21 cellular contexts compared by ENCODE assay signal in genomic region chr11:35912883-35913614, GRCh38.
"Had no signal": no experiment of that assay in that cellular context is flagged by ENCODE, and none has a peak within 500 bp of the region (broad histone marks: within the 10 kb centered on the region; RNA-seq: fewer than 3 reads in every experiment).

No MANE protein-coding gene starts in this region.

- H3K4me3 ChIP-seq: colonic mucosa, lower lobe of right lung, upper lobe of right lung had no signal

- H3K4me1 ChIP-seq: colonic mucosa, lower lobe of right lung had no signal

- H3K27ac Mint-ChIP-seq: activated CD4-positive, alpha-beta T cell treated with anti-CD3 and anti-CD28 coated beads, Interleukin-2, amount 10 ng/mL, durations not matched to agents 24 days and 14 days; activated CD8-positive, alpha-beta T cell treated with anti-CD3 and anti-CD28 coated beads for 36 hours; activated T-helper 17 cell treated with anti-CD3 and anti-CD28 coated beads, Interleukin-2, amount 50 U/mL, for 72 hours; endodermal cell; natural killer cell treated with Interleukin-12 subunit alpha and Interleukin-12 subunit beta and Interleukin-15 and Interleukin-18, amount 100 ng/mL, for 72 hours had no signal

- H3K36me3 Mint-ChIP-seq: natural killer cell treated with Interleukin-12 subunit alpha and Interleukin-12 subunit beta and Interleukin-15 and Interleukin-18, amount 100 ng/mL, for 72 hours had no signal

- H3K9me3 Mint-ChIP-seq: activated CD4-positive, alpha-beta T cell treated with anti-CD3 and anti-CD28 coated beads, Interleukin-2, amount 10 ng/mL, durations not matched to agents 24 days and 14 days; activated CD8-positive, alpha-beta T cell treated with anti-CD3 and anti-CD28 coated beads for 36 hours; activated T-helper 17 cell treated with anti-CD3 and anti-CD28 coated beads, Interleukin-2, amount 50 U/mL, for 72 hours; central memory CD8-positive, alpha-beta T cell; endodermal cell; natural killer cell treated with Interleukin-12 subunit alpha and Interleukin-12 subunit beta and Interleukin-15 and Interleukin-18, amount 100 ng/mL, for 72 hours had no signal

- H3K27ac ChIP-seq: colonic mucosa, lower lobe of right lung, upper lobe of right lung had no signal

- DNase-seq: activated CD4-positive, alpha-beta T cell treated with anti-CD3 and anti-CD28 coated beads, Interleukin-2, amount 10 ng/mL, durations not matched to agents 24 days and 14 days; activated CD4-positive, CD25-positive, alpha-beta regulatory T cell; activated CD8-positive, alpha-beta T cell treated with anti-CD3 and anti-CD28 coated beads for 36 hours; activated naive CD4-positive, alpha-beta T cell treated with Interleukin-2 at 50 U/mL for 16 hours; activated T-cell treated with anti-CD3 and anti-CD28 coated beads, Interleukin-2, amount 50 U/mL, for 1 hour; anterior cingulate cortex; colonic mucosa; foreskin melanocyte; hypothalamus; islet precursor cell; left colon; lower lobe of right lung; nucleus accumbens; retina; stimulated activated naive CD4-positive, alpha-beta T cell; T-helper 9 cell; upper lobe of right lung had no signal

- H3K36me3 ChIP-seq: colonic mucosa, lower lobe of right lung, upper lobe of right lung had no signal

- H3K4me3 Mint-ChIP-seq: activated CD4-positive, alpha-beta T cell treated with anti-CD3 and anti-CD28 coated beads, Interleukin-2, amount 10 ng/mL, durations not matched to agents 24 days and 14 days; activated CD8-positive, alpha-beta T cell treated with anti-CD3 and anti-CD28 coated beads for 36 hours; activated T-helper 17 cell treated with anti-CD3 and anti-CD28 coated beads, Interleukin-2, amount 50 U/mL, for 72 hours; central memory CD8-positive, alpha-beta T cell; endodermal cell; natural killer cell treated with Interleukin-12 subunit alpha and Interleukin-12 subunit beta and Interleukin-15 and Interleukin-18, amount 100 ng/mL, for 72 hours had no signal

- ATAC-seq: activated CD8-positive, alpha-beta T cell treated with anti-CD3 and anti-CD28 coated beads for 36 hours; activated T-helper 17 cell treated with anti-CD3 and anti-CD28 coated beads, Interleukin-2, amount 50 U/mL, for 72 hours; left colon; lower lobe of right lung; natural killer cell treated with Interleukin-12 subunit alpha and Interleukin-12 subunit beta and Interleukin-15 and Interleukin-18, amount 100 ng/mL, for 72 hours; upper lobe of right lung had no signal

- H3K27me3 ChIP-seq: colonic mucosa, upper lobe of right lung had no signal

- H3K4me1 Mint-ChIP-seq: activated CD4-positive, alpha-beta T cell treated with anti-CD3 and anti-CD28 coated beads, Interleukin-2, amount 10 ng/mL, durations not matched to agents 24 days and 14 days; activated T-helper 17 cell treated with anti-CD3 and anti-CD28 coated beads, Interleukin-2, amount 50 U/mL, for 72 hours had no signal

- H3K9me3 ChIP-seq: colonic mucosa, lower lobe of right lung, upper lobe of right lung had no signal
